17 cellular contexts compared by ENCODE assay signal in genomic region chr17:67047382-67047781, GRCh38. TPM values are rescaled to one million over a fixed set of nuclear protein-coding genes. Genes with fewer than 3 reads are reported as not detected.
DNase-seq lines count a peak whose midpoint lies in the region; ATAC-seq, FAIRE-seq and TF ChIP-seq lines count a peak whose summit lies in the region.
"Had no signal": no experiment of that assay in that cellular context is flagged by ENCODE, and none has a peak within 500 bp of the region (broad histone marks: within the 10 kb centered on the region; RNA-seq: fewer than 3 reads in every experiment).

No MANE protein-coding gene starts in this region.

- 7% methylated on average over 1 of the region's 1 CpG for WGBS in HepG2 (ENCODE audit: low lambda C conversion rate)
- WGBS in right lobe of liver (ENCODE audit: insufficient coverage, low coverage, low lambda C conversion rate, missing lambda C conversion rate), result 50% methylated on average over 1 of the region's 1 CpG
- 73 to 86% methylated on average over 1 of the region's 1 CpG for WGBS in endodermal cell (ENCODE audit: insufficient coverage in 1 of 2, insufficient read length in 1 of 2), 2 experiments
- WGBS in psoas muscle, 3 donors, result 75 to 83% (median 80%) methylated on average over 1 of the region's 1 CpG

- TF ChIP-seq POLR2A in HepG2 (IDR thresholded peaks at IDR 0.05; ENCODE audit: insufficient read depth in 1 of 2, low read depth in 2 of 2, low read length in 2 of 2) (no peak), right lobe of liver (IDR thresholded peaks at IDR 0.05) (no peak)

- in situ Hi-C loops in HepG2 (cut with HindIII; ENCODE audit: extremely low pct_ligation_motif_present, low pct_unique_long_range_greater_than_20kb), result no loop called here

- H3K36me3 Mint-ChIP-seq in endodermal cell (ENCODE audit: low read depth) (peaks cover 7% of the 10 kb centered on the region), osteocyte (ENCODE audit: unreplicated experiment) (peaks cover 5% of the 10 kb centered on the region)
- H3K36me3 Mint-ChIP-seq: CD4-positive, CD25-positive, alpha-beta regulatory T cell had no signal

- H4K20me1 ChIP-seq in HepG2 (ENCODE audit: insufficient read depth, low read length), result no peaks in the 10 kb centered on the region
- H4K20me1 ChIP-seq: BLaER1 treated with 17β-estradiol and CSF1 and Interleukin-3, amounts not matched to agents 10 nM and 100 nM had no signal

- no TSS peak for BruUV-seq in HepG2 (replicated peaks; lab: Mats Ljungman, UMichigan)

- H3K4me2 ChIP-seq in HepG2 (ENCODE audit: low read depth, low read length), result no peak overlapping the region
- H3K4me2 ChIP-seq: BLaER1 treated with 17β-estradiol and CSF1 and Interleukin-3, amounts not matched to agents 10 nM and 100 nM had no signal

- TF ChIP-seq CTCF in HepG2 (CRISPR knock-in tag; IDR thresholded peaks at IDR 0.05), result no peak
- TF ChIP-seq CTCF in right lobe of liver (IDR thresholded peaks at IDR 0.05), result no peak
- TF ChIP-seq CTCF in endodermal cell (conservative IDR thresholded peaks at IDR 0.05), result no peak
- TF ChIP-seq CTCF in psoas muscle (IDR thresholded peaks at IDR 0.05), result no peak
- TF ChIP-seq CTCF in GM20000 (IDR thresholded peaks at IDR 0.05; ENCODE audit: extremely low read depth, missing control alignments), result no peak
- TF ChIP-seq CTCF in osteocyte (IDR thresholded peaks at IDR 0.05), result no peak

- H3K4me1 Mint-ChIP-seq in endodermal cell (no peaks in the 10 kb centered on the region), osteocyte (ENCODE audit: unreplicated experiment) (no peaks in the 10 kb centered on the region)
- H3K4me1 Mint-ChIP-seq: CD4-positive, CD25-positive, alpha-beta regulatory T cell had no signal

- H3K27me3 ChIP-seq in HepG2 (ENCODE audit: control insufficient read depth in 1 of 2, insufficient read depth in 2 of 2, low read length in 2 of 2) (peaks cover 0 to 25% of the 10 kb centered on the region in 2 experiments; a peak in 3 of 5 replicates), right lobe of liver (no peaks in the 10 kb centered on the region), endodermal cell (ENCODE audit: control insufficient read depth, insufficient read depth, low read length, poor library complexity, severe bottlenecking) (no peaks in the 10 kb centered on the region), psoas muscle (ENCODE audit: insufficient read depth in 3 of 3, low read length in 2 of 3) (no peaks in the 10 kb centered on the region)
- H3K27me3 ChIP-seq: BLaER1 treated with 17β-estradiol and CSF1 and Interleukin-3, amounts not matched to agents 10 nM and 100 nM had no signal

- peaks cover 31% of the 10 kb centered on the region for H3K9me3 Mint-ChIP-seq in endodermal cell
- peaks cover 21% of the 10 kb centered on the region for H3K9me3 Mint-ChIP-seq in osteocyte (ENCODE audit: unreplicated experiment)

- H3K36me3 ChIP-seq in HepG2 (replicated peaks in 1 of 2; ENCODE audit: control insufficient read depth in 1 of 2, insufficient read depth in 2 of 2, low read length in 2 of 2), result no peaks in the 10 kb centered on the region
- H3K36me3 ChIP-seq in right lobe of liver, result no peaks in the 10 kb centered on the region
- H3K36me3 ChIP-seq in endodermal cell (ENCODE audit: control insufficient read depth, insufficient read depth, low read length), result no peaks in the 10 kb centered on the region
- H3K36me3 ChIP-seq in psoas muscle (ENCODE audit: insufficient read depth in 1 of 2, low read depth in 1 of 2), result peaks cover 0 to 12% of the 10 kb centered on the region in 2 donors
- H3K36me3 ChIP-seq: BLaER1 treated with 17β-estradiol and CSF1 and Interleukin-3, amounts not matched to agents 10 nM and 100 nM; HAP-1 had no signal

- H3K4me3 ChIP-seq in HepG2 (replicated peaks in 1 of 3; ENCODE audit: insufficient read depth in 1 of 3, low read depth in 2 of 3, low read length in 3 of 3) (no peak overlapping the region), right lobe of liver (no peak overlapping the region), endodermal cell (ENCODE audit: low read length) (peak overlapping the region; percentile 42), psoas muscle (peak overlapping the region; percentile 72)
- H3K4me3 ChIP-seq: BLaER1 treated with 17β-estradiol and CSF1 and Interleukin-3, amounts not matched to agents 10 nM and 100 nM; HAP-1 had no signal

- FAIRE-seq in HepG2 (lab: Jason Lieb, UNC), result peak; percentile 64
- FAIRE-seq: GM12892, H1 had no signal

- TF ChIP-seq RAD21 in HepG2 (CRISPR knock-in tag; IDR thresholded peaks at IDR 0.05), result no peak

- H2AFZ ChIP-seq in HepG2 (ENCODE audit: low read length), result no peak overlapping the region

- H3K27me3 Mint-ChIP-seq in endodermal cell (ENCODE audit: insufficient read depth) (no peaks in the 10 kb centered on the region), osteocyte (ENCODE audit: unreplicated experiment) (peaks cover 8% of the 10 kb centered on the region)

- TF ChIP-seq EP300 in HepG2 (IDR thresholded peaks at IDR 0.05; ENCODE audit: low read depth in 2 of 2, low read length in 2 of 2) (no peak), HepG2 (CRISPR knock-in tag; IDR thresholded peaks at IDR 0.05; ENCODE audit: borderline replicate concordance) (no peak)

- H3K27ac Mint-ChIP-seq in endodermal cell, result no peak overlapping the region
- H3K27ac Mint-ChIP-seq in osteocyte (ENCODE audit: unreplicated experiment), result no peak overlapping the region
- H3K27ac Mint-ChIP-seq: CD4-positive, CD25-positive, alpha-beta regulatory T cell had no signal

- CTCF ChIA-PET in HepG2 (lab: Yijun Ruan, JAX; ENCODE audit: low intra/inter-chr PET ratio, low total read pairs), result no interaction called here

- peak; percentile 56 for DNase-seq in HepG2 (ENCODE audit: low spot score)
- no peak for DNase-seq in right lobe of liver
- DNase-seq in endodermal cell, result no peak
- no peak for DNase-seq in psoas muscle
- DNase-seq in activated gamma-delta T cell treated with Interleukin-2 at 50 U/mL for 16 hours, result no peak
- DNase-seq in GM20000 (ENCODE audit: low spot score), result no peak
- no peak for DNase-seq in osteocyte (ENCODE audit: extremely low spot score, unreplicated experiment)
- DNase-seq: ACHN; CD4-positive, CD25-positive, alpha-beta regulatory T cell; DND-41; GDM1 had no signal

- POLR2A ChIA-PET in HepG2 (lab: Yijun Ruan, JAX), result no interaction called here

- peaks cover 24% of the 10 kb centered on the region for H3K9me3 ChIP-seq in HepG2 (ENCODE audit: low read length)
- peaks cover 0 to 5% (median 0%) of the 10 kb centered on the region in 4 donors for H3K9me3 ChIP-seq in right lobe of liver
- H3K9me3 ChIP-seq in endodermal cell (ENCODE audit: control insufficient read depth, low read length), result peaks cover 30% of the 10 kb centered on the region
- peaks cover 10% of the 10 kb centered on the region for H3K9me3 ChIP-seq in psoas muscle

- intact Hi-C loops in HepG2 (cut with micrococcal nuclease; ENCODE audit: unreplicated experiment) (no loop called here), right lobe of liver (cut with DNase I) (no loop called here), psoas muscle (cut with DNase I) (no loop called here)

- no peak overlapping the region for H3K9ac ChIP-seq in HepG2 (ENCODE audit: insufficient read depth, low read depth, low read length)
- no peak overlapping the region for H3K9ac ChIP-seq in endodermal cell (ENCODE audit: extremely low read depth, low read length, poor library complexity, severe bottlenecking)
- H3K9ac ChIP-seq: BLaER1 treated with 17β-estradiol and CSF1 and Interleukin-3, amounts not matched to agents 10 nM and 100 nM had no signal

- no peak overlapping the region for H3K4me3 Mint-ChIP-seq in endodermal cell
- H3K4me3 Mint-ChIP-seq in osteocyte (ENCODE audit: unreplicated experiment), result no peak overlapping the region
- H3K4me3 Mint-ChIP-seq: CD4-positive, CD25-positive, alpha-beta regulatory T cell had no signal

- H3K27ac ChIP-seq in HepG2 (ENCODE audit: extremely low read length, insufficient read depth, low read length), result no peak overlapping the region
- no peak overlapping the region for H3K27ac ChIP-seq in right lobe of liver
- no peak overlapping the region for H3K27ac ChIP-seq in endodermal cell (ENCODE audit: low read depth, low read length)
- peak overlapping the region; percentile 98 for H3K27ac ChIP-seq in psoas muscle
- H3K27ac ChIP-seq: BLaER1 treated with 17β-estradiol and CSF1 and Interleukin-3, amounts not matched to agents 10 nM and 100 nM had no signal

- H3K79me2 ChIP-seq in HepG2 (ENCODE audit: insufficient read depth, low read length), result no peaks in the 10 kb centered on the region

- H3K4me1 ChIP-seq in HepG2 (ENCODE audit: insufficient read depth, low read length) (peaks cover 8% of the 10 kb centered on the region), right lobe of liver (no peaks in the 10 kb centered on the region), endodermal cell (ENCODE audit: control insufficient read depth, insufficient read depth, low read length) (no peaks in the 10 kb centered on the region), psoas muscle (peaks cover 54% of the 10 kb centered on the region)
- H3K4me1 ChIP-seq: HAP-1 had no signal

- ATAC-seq in HepG2, result peak; percentile 51
- ATAC-seq in right lobe of liver, result no peak
- ATAC-seq in psoas muscle, result no peak

RNA-seq across cellular contexts. Expression of gene CACNG1, which starts 3.0 kb away (rescaled TPM):
- not detected in 2 replicates for total RNA-seq in HepG2 (2016; rRNA removed; fragmentation: Illumina TruSeq; extraction: Trizol)
- not detected in 2 replicates for total RNA-seq in HepG2 (2016; cell fraction: cytosol; rRNA removed; fragmentation: Illumina TruSeq; extraction: Trizol; ENCODE audit: low read depth)
- not detected in 2 replicates for total RNA-seq in HepG2 (2016; cell fraction: insoluble cytoplasmic fraction; rRNA removed; fragmentation: Illumina TruSeq; extraction: Trizol)
- total RNA-seq in HepG2 (2016; cell fraction: membrane; rRNA removed; fragmentation: Illumina TruSeq; extraction: Trizol), result not detected in 2 replicates
- total RNA-seq in HepG2 (2016; cell fraction: nucleus; rRNA removed; fragmentation: Illumina TruSeq; extraction: Trizol), result not detected in 2 replicates
- polyA plus RNA-seq in HepG2 (2011; rRNA removed), result not detected in 2 replicates
- polyA plus RNA-seq in HepG2 (2011; cell fraction: cytosol; rRNA removed), result not detected in 2 replicates
- polyA plus RNA-seq in HepG2 (2011; cell fraction: nucleus; rRNA removed), result not detected in 2 replicates
- polyA plus RNA-seq in HepG2 (2012), result not detected in 2 replicates
- polyA plus RNA-seq in HepG2 (2016; cell fraction: cytosol; fragmentation: Illumina TruSeq; extraction: Trizol; ENCODE audit: low read depth), result not detected in 2 replicates
- polyA plus RNA-seq in HepG2 (2016; cell fraction: insoluble cytoplasmic fraction; fragmentation: Illumina TruSeq; extraction: Trizol; ENCODE audit: low read depth), result not detected in 2 replicates
- not detected in 2 replicates for polyA plus RNA-seq in HepG2 (2016; cell fraction: membrane; fragmentation: Illumina TruSeq; extraction: Trizol; ENCODE audit: low read depth)
- polyA plus RNA-seq in HepG2 (2016; cell fraction: nucleus; fragmentation: Illumina TruSeq; extraction: Trizol; ENCODE audit: insufficient read depth, low read depth), result not detected in 2 replicates
- polyA minus RNA-seq in HepG2 (2011; rRNA and poly(A)+ RNA removed; ENCODE audit: low replicate concordance), result not detected in 2 replicates
- polyA minus RNA-seq in HepG2 (2011; cell fraction: cytosol; rRNA and poly(A)+ RNA removed), result not detected in 2 replicates
- not detected in 2 replicates for polyA minus RNA-seq in HepG2 (2011; cell fraction: nucleus; rRNA and poly(A)+ RNA removed)
- total RNA-seq in right lobe of liver, result not detected
- not detected for total RNA-seq in endodermal cell
- polyA plus RNA-seq in endodermal cell (2013, experiment 1 of 2), result 1.00 TPM
- 1.1 TPM for polyA plus RNA-seq in endodermal cell (2013, experiment 2 of 2)
- 100 to 1,000 TPM in 1 of 4 donors, 10 to 100 TPM in 3; 36.9 to 312 (median 57.7) TPM for total RNA-seq in psoas muscle
- polyA plus RNA-seq in psoas muscle, result 100 to 1,000 TPM in 2 of 3 donors, 10 to 100 TPM in 1; 20.3 to 132 (median 110) TPM
- total RNA-seq in osteocyte, result not detected in 2 replicates
- total RNA-seq: A172; CD4-positive, CD25-positive, alpha-beta regulatory T cell; H1; HT-29 had no signal
- polyA plus RNA-seq: CD4-positive, CD25-positive, alpha-beta regulatory T cell; H1 had no signal

Comparison
In these comparisons a context has a peak if more than half of its experiments do, and no peak if none do; other contexts are left out.
1. H3K4me3 ChIP-seq: peak in endodermal cell (single experiment) and psoas muscle (single experiment); none in HepG2 (0 of 3) and right lobe of liver (0 of 3).
2. RNA of gene CACNG1, which starts 3.0 kb away (total RNA-seq): 36.9 to 312 TPM in psoas muscle; not detected in osteocyte, not detected in endodermal cell, not detected in HepG2 and not detected in right lobe of liver; every median in the first group is over 10 times any median in the second.